In genomic region chrY:20998016-20998415, GRCh38 we compare ENCODE assay signal across 22 cellular contexts.
A peak's percentile ranks its signal among the peaks of the same experiment; 100 is the strongest.
DNase-seq lines count a peak whose midpoint lies in the region; ATAC-seq and TF ChIP-seq lines count a peak whose summit lies in the region.
"Had no signal": no experiment of that assay in that cellular context is flagged by ENCODE, and none has a peak within 500 bp of the region (broad histone marks: within the 10 kb centered on the region; RNA-seq: fewer than 3 reads in every experiment).

No MANE protein-coding gene starts in this region.

- H3K36me3 Mint-ChIP-seq in T-helper 1 cell treated with Interleukin-12 subunit alpha and Interleukin-12 subunit beta and Interleukin-4 antibody, amounts not matched to agents 30 μg/mL and 1 μg/mL, for 36 hours (ENCODE audit: low read depth) = no peaks in the 10 kb centered on the region
- no peaks in the 10 kb centered on the region for H3K36me3 Mint-ChIP-seq in activated naive CD4-positive, alpha-beta T cell treated with anti-CD3 and anti-CD28 coated beads for 36 hours (ENCODE audit: low read depth)
- H3K36me3 Mint-ChIP-seq in activated T-helper 1 cell treated with anti-CD3 and anti-CD28 coated beads, Interleukin-12 subunit alpha, Interleukin-12 subunit beta, Interleukin-2, Interleukin-4 antibody, amounts not matched to agents 30 ng/mL and 10 ng/mL and 1 ng/mL, durations not matched to agents 14 hours and 24 hours and 36 hours (ENCODE audit: low read depth) = peaks cover 1% of the 10 kb centered on the region
- H3K36me3 Mint-ChIP-seq in natural killer cell treated with Interleukin-12 subunit alpha and Interleukin-12 subunit beta and Interleukin-15 and Interleukin-18, amount 100 ng/mL, for 72 hours = no peaks in the 10 kb centered on the region
- H3K36me3 Mint-ChIP-seq: CD4-positive, alpha-beta memory T cell; IgD-negative memory B cell had no signal

- ATAC-seq in natural killer cell treated with Interleukin-12 subunit alpha and Interleukin-12 subunit beta and Interleukin-15 and Interleukin-18, amount 100 ng/mL, for 72 hours = peak in 1 of 2 donors; percentile 62

- H3K4me1 Mint-ChIP-seq in T-helper 1 cell treated with Interleukin-12 subunit alpha and Interleukin-12 subunit beta and Interleukin-4 antibody, amounts not matched to agents 30 μg/mL and 1 μg/mL, for 36 hours (ENCODE audit: low read depth) = peaks cover 36% of the 10 kb centered on the region
- peaks cover 37% of the 10 kb centered on the region for H3K4me1 Mint-ChIP-seq in activated naive CD4-positive, alpha-beta T cell treated with anti-CD3 and anti-CD28 coated beads for 36 hours (ENCODE audit: low read depth)
- H3K4me1 Mint-ChIP-seq in activated T-helper 1 cell treated with anti-CD3 and anti-CD28 coated beads, Interleukin-12 subunit alpha, Interleukin-12 subunit beta, Interleukin-2, Interleukin-4 antibody, amounts not matched to agents 30 ng/mL and 10 ng/mL and 1 ng/mL, durations not matched to agents 14 hours and 24 hours and 36 hours (ENCODE audit: low read depth) = peaks cover 45% of the 10 kb centered on the region
- H3K4me1 Mint-ChIP-seq in natural killer cell treated with Interleukin-12 subunit alpha and Interleukin-12 subunit beta and Interleukin-15 and Interleukin-18, amount 100 ng/mL, for 72 hours (ENCODE audit: low read depth in 2 of 2) = peaks cover 0 to 11% of the 10 kb centered on the region in 2 donors
- H3K4me1 Mint-ChIP-seq: IgD-negative memory B cell had no signal

- H3K4me3 Mint-ChIP-seq in T-helper 1 cell treated with Interleukin-12 subunit alpha and Interleukin-12 subunit beta and Interleukin-4 antibody, amounts not matched to agents 30 μg/mL and 1 μg/mL, for 36 hours = no peak overlapping the region
- no peak overlapping the region for H3K4me3 Mint-ChIP-seq in activated naive CD4-positive, alpha-beta T cell treated with anti-CD3 and anti-CD28 coated beads for 36 hours
- no peak overlapping the region for H3K4me3 Mint-ChIP-seq in activated T-helper 1 cell treated with anti-CD3 and anti-CD28 coated beads, Interleukin-12 subunit alpha, Interleukin-12 subunit beta, Interleukin-2, Interleukin-4 antibody, amounts not matched to agents 30 ng/mL and 10 ng/mL and 1 ng/mL, durations not matched to agents 14 hours and 24 hours and 36 hours
- peak overlapping the region; percentile 17 for H3K4me3 Mint-ChIP-seq in natural killer cell treated with Interleukin-12 subunit alpha and Interleukin-12 subunit beta and Interleukin-15 and Interleukin-18, amount 100 ng/mL, for 72 hours
- H3K4me3 Mint-ChIP-seq: CD4-positive, alpha-beta memory T cell; IgD-negative memory B cell had no signal

- H3K4me3 ChIP-seq in colonic mucosa = no peak overlapping the region
- H3K4me3 ChIP-seq: GM23248 had no signal

- DNase-seq in T-helper 1 cell (no peak), caudate nucleus (lab: John Stamatoyannopoulos, UW) (no peak), colonic mucosa (no peak)
- DNase-seq in activated naive CD4-positive, alpha-beta T cell treated with anti-CD3 and anti-CD28 coated beads for 36 hours = peak; percentile 59
- no peak for DNase-seq in activated naive CD4-positive, alpha-beta T cell treated with anti-CD3 and anti-CD28 coated beads, Interleukin-2, amount 50 U/mL, for 16 hours
- peak; percentile 9 for DNase-seq in activated T-helper 1 cell treated with anti-CD3 and anti-CD28 coated beads, Interleukin-12 subunit alpha, Interleukin-12 subunit beta, Interleukin-2, Interleukin-4 antibody, amounts not matched to agents 30 ng/mL and 10 ng/mL and 1 ng/mL, durations not matched to agents 14 hours and 24 hours and 36 hours (ENCODE audit: low spot score)
- no peak for DNase-seq in natural killer cell treated with Interleukin-12 subunit alpha and Interleukin-12 subunit beta and Interleukin-15 and Interleukin-18, amount 100 ng/mL, for 72 hours (ENCODE audit: low spot score)
- DNase-seq: 8988T; BE2C; CD4-positive, alpha-beta memory T cell; DMS79; GM23248; HCEC 1CT; Kasumi-1; MM.1S; NCI-H1092 treated with DMSO at 0.1 percent for 48 hours; NCI-H2081 treated with DMSO at 0.1 percent for 48 hours; NCI-H510A; NCI-H774 had no signal

- intact Hi-C loops in activated naive CD4-positive, alpha-beta T cell treated with anti-CD3 and anti-CD28 coated beads for 36 hours (cut with micrococcal nuclease) = loop anchor here (1.0 to 5.0 kb wide), 8 partner anchors 8 to 1431 kb away; partner anchors contain the start of gene EIF1AY
- intact Hi-C loops in activated T-helper 1 cell treated with anti-CD3 and anti-CD28 coated beads, Interleukin-12 subunit alpha, Interleukin-12 subunit beta, Interleukin-2, Interleukin-4 antibody, amounts not matched to agents 30 ng/mL and 10 ng/mL and 1 ng/mL, durations not matched to agents 14 hours and 24 hours and 36 hours (cut with micrococcal nuclease) = loop anchor here (1.0 to 5.0 kb wide), 7 partner anchors 36 to 423 kb away; partner anchors contain the start of gene EIF1AY
- intact Hi-C loops in colonic mucosa (cut with DNase I) = no loop called here

- H3K27ac ChIP-seq in caudate nucleus (ENCODE audit: low read depth, low read length) = no peak overlapping the region
- no peak overlapping the region for H3K27ac ChIP-seq in colonic mucosa
- H3K27ac ChIP-seq: GM23248, HL-60 had no signal

- CTCF ChIA-PET in activated naive CD4-positive, alpha-beta T cell treated with anti-CD3 and anti-CD28 coated beads for 36 hours (lab: Charles Lee) = interaction anchor here (0.8 to 1.1 kb wide), 2 partner anchors 94 to 261 kb away, joined by 3 read pairs; no protein-coding TSS in a partner anchor

- no peaks in the 10 kb centered on the region for H3K36me3 ChIP-seq in colonic mucosa
- H3K36me3 ChIP-seq: BE2C had no signal

- H3K4me1 ChIP-seq in colonic mucosa = no peaks in the 10 kb centered on the region
- H3K4me1 ChIP-seq: BE2C had no signal

- peak overlapping the region; percentile 23 for H3K27ac Mint-ChIP-seq in T-helper 1 cell treated with Interleukin-12 subunit alpha and Interleukin-12 subunit beta and Interleukin-4 antibody, amounts not matched to agents 30 μg/mL and 1 μg/mL, for 36 hours
- peak overlapping the region; percentile 74 for H3K27ac Mint-ChIP-seq in activated naive CD4-positive, alpha-beta T cell treated with anti-CD3 and anti-CD28 coated beads for 36 hours
- peak overlapping the region; percentile 71 for H3K27ac Mint-ChIP-seq in activated T-helper 1 cell treated with anti-CD3 and anti-CD28 coated beads, Interleukin-12 subunit alpha, Interleukin-12 subunit beta, Interleukin-2, Interleukin-4 antibody, amounts not matched to agents 30 ng/mL and 10 ng/mL and 1 ng/mL, durations not matched to agents 14 hours and 24 hours and 36 hours
- no peak overlapping the region for H3K27ac Mint-ChIP-seq in natural killer cell treated with Interleukin-12 subunit alpha and Interleukin-12 subunit beta and Interleukin-15 and Interleukin-18, amount 100 ng/mL, for 72 hours
- H3K27ac Mint-ChIP-seq: CD4-positive, alpha-beta memory T cell; IgD-negative memory B cell had no signal

- no peak for TF ChIP-seq CTCF in colonic mucosa (IDR thresholded peaks at IDR 0.05)

- no peaks in the 10 kb centered on the region for H3K27me3 Mint-ChIP-seq in T-helper 1 cell treated with Interleukin-12 subunit alpha and Interleukin-12 subunit beta and Interleukin-4 antibody, amounts not matched to agents 30 μg/mL and 1 μg/mL, for 36 hours (ENCODE audit: low read depth)
- H3K27me3 Mint-ChIP-seq in activated naive CD4-positive, alpha-beta T cell treated with anti-CD3 and anti-CD28 coated beads for 36 hours (ENCODE audit: low read depth) = no peaks in the 10 kb centered on the region
- H3K27me3 Mint-ChIP-seq in activated T-helper 1 cell treated with anti-CD3 and anti-CD28 coated beads, Interleukin-12 subunit alpha, Interleukin-12 subunit beta, Interleukin-2, Interleukin-4 antibody, amounts not matched to agents 30 ng/mL and 10 ng/mL and 1 ng/mL, durations not matched to agents 14 hours and 24 hours and 36 hours (ENCODE audit: insufficient read depth) = peaks cover 1% of the 10 kb centered on the region
- H3K27me3 Mint-ChIP-seq in natural killer cell treated with Interleukin-12 subunit alpha and Interleukin-12 subunit beta and Interleukin-15 and Interleukin-18, amount 100 ng/mL, for 72 hours = no peaks in the 10 kb centered on the region
- H3K27me3 Mint-ChIP-seq: CD4-positive, alpha-beta memory T cell; IgD-negative memory B cell had no signal

- H3K27me3 ChIP-seq in colonic mucosa = no peaks in the 10 kb centered on the region
- H3K27me3 ChIP-seq: BE2C had no signal

- no peak overlapping the region for H3K9ac ChIP-seq in colonic mucosa (ENCODE audit: low read depth in 2 of 2, low read length in 2 of 2)
- H3K9ac ChIP-seq: GM23248 had no signal

- H3K9me3 ChIP-seq in colonic mucosa = no peaks in the 10 kb centered on the region
- H3K9me3 ChIP-seq: BE2C had no signal

- no peaks in the 10 kb centered on the region for H3K9me3 Mint-ChIP-seq in T-helper 1 cell treated with Interleukin-12 subunit alpha and Interleukin-12 subunit beta and Interleukin-4 antibody, amounts not matched to agents 30 μg/mL and 1 μg/mL, for 36 hours
- H3K9me3 Mint-ChIP-seq in activated naive CD4-positive, alpha-beta T cell treated with anti-CD3 and anti-CD28 coated beads for 36 hours = no peaks in the 10 kb centered on the region
- no peaks in the 10 kb centered on the region for H3K9me3 Mint-ChIP-seq in activated T-helper 1 cell treated with anti-CD3 and anti-CD28 coated beads, Interleukin-12 subunit alpha, Interleukin-12 subunit beta, Interleukin-2, Interleukin-4 antibody, amounts not matched to agents 30 ng/mL and 10 ng/mL and 1 ng/mL, durations not matched to agents 14 hours and 24 hours and 36 hours
- H3K9me3 Mint-ChIP-seq in natural killer cell treated with Interleukin-12 subunit alpha and Interleukin-12 subunit beta and Interleukin-15 and Interleukin-18, amount 100 ng/mL, for 72 hours = no peaks in the 10 kb centered on the region
- H3K9me3 Mint-ChIP-seq: CD4-positive, alpha-beta memory T cell; IgD-negative memory B cell had no signal

Comparison
In these comparisons a context has a peak if more than half of its experiments do, and no peak if none do; other contexts are left out.
1. DNase-seq: peak in activated naive CD4-positive, alpha-beta T cell treated with anti-CD3 and anti-CD28 coated beads for 36 hours (single experiment) and activated T-helper 1 cell treated with anti-CD3 and anti-CD28 coated beads, Interleukin-12 subunit alpha, Interleukin-12 subunit beta, Interleukin-2, Interleukin-4 antibody, amounts not matched to agents 30 ng/mL and 10 ng/mL and 1 ng/mL, durations not matched to agents 14 hours and 24 hours and 36 hours (single experiment); none in T-helper 1 cell (0 of 5), activated naive CD4-positive, alpha-beta T cell treated with anti-CD3 and anti-CD28 coated beads, Interleukin-2, amount 50 U/mL, for 16 hours (single experiment), natural killer cell treated with Interleukin-12 subunit alpha and Interleukin-12 subunit beta and Interleukin-15 and Interleukin-18, amount 100 ng/mL, for 72 hours (single experiment), caudate nucleus (0 of 61) and colonic mucosa (single experiment).
2. H3K27ac Mint-ChIP-seq: peak in T-helper 1 cell treated with Interleukin-12 subunit alpha and Interleukin-12 subunit beta and Interleukin-4 antibody, amounts not matched to agents 30 μg/mL and 1 μg/mL, for 36 hours (single experiment), activated naive CD4-positive, alpha-beta T cell treated with anti-CD3 and anti-CD28 coated beads for 36 hours (single experiment) and activated T-helper 1 cell treated with anti-CD3 and anti-CD28 coated beads, Interleukin-12 subunit alpha, Interleukin-12 subunit beta, Interleukin-2, Interleukin-4 antibody, amounts not matched to agents 30 ng/mL and 10 ng/mL and 1 ng/mL, durations not matched to agents 14 hours and 24 hours and 36 hours (single experiment); none in natural killer cell treated with Interleukin-12 subunit alpha and Interleukin-12 subunit beta and Interleukin-15 and Interleukin-18, amount 100 ng/mL, for 72 hours (0 of 2).